In the genomic region with DNA sequence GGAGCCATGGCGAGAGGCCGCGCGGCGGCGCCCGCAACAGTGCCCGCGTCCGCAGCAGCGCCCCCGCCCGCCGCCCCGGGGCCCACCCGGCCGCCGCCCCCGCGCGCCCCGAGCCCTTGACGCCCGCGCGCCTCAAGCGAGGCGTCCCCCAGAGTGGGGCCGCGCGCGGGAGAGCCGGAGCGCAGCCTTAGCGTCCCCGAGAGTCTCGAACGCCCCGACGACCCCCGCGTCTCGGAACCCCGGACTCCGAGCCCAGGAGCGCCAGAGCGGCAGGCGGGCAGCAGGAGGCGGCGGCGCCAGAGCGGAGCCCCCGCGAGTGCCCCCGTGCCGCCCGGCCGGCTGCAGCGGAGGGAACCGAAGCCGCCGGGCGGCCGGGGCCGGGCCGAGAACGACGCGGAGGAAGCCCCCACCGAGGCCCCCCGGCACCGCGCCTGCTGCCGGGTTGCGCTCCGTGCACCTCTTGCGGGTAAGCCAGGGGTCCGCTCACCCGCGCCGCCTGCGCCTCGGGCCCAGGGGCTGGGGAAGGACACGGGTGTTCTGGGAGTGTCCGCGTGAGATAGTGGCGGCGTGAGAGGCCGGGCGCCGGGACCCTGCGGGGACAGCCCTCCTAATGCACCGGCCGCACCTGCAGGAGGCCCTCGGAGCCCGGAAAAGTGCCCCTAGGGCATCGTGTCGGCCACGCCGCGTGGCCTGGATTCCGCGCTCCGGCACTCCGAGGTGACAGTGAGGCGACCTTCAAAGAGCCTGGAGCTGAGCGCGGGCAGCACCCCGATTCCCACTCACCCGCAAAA, we compare ENCODE assay signal across 8 cellular contexts. TPM values are rescaled to one million over a fixed set of nuclear protein-coding genes. Genes with fewer than 3 reads are reported as not detected.
A peak's percentile ranks its signal among the peaks of the same experiment; 100 is the strongest.
DNase-seq lines count a peak whose midpoint lies in the region; ATAC-seq and TF ChIP-seq lines count a peak whose summit lies in the region.

No MANE protein-coding gene starts in this region.

- H3K27ac ChIP-seq in HUES48 (ENCODE audit: low read depth, low read length) (peak overlapping the region; percentile 35), esophagus (ENCODE audit: low read depth in 2 of 2, low read length in 1 of 2) (peak overlapping the region; percentile 79 to 81), uterus (peak overlapping the region; percentile 86 to 91)

- H3K27me3 ChIP-seq in HUES48 (ENCODE audit: control insufficient read depth, insufficient read depth, low read length), result peaks cover 7% of the 10 kb centered on the region
- no peaks in the 10 kb centered on the region for H3K27me3 ChIP-seq in esophagus (ENCODE audit: control insufficient read depth in 1 of 2, insufficient read depth in 2 of 2, low read length in 2 of 2)
- no peaks in the 10 kb centered on the region for H3K27me3 ChIP-seq in uterus

- H3K4me3 Mint-ChIP-seq in nephron, result peak overlapping the region; percentile 91 to 97 (median 97)

- no peaks in the 10 kb centered on the region for H3K9me3 Mint-ChIP-seq in nephron

- peak; percentile 8 for ATAC-seq in GM19372 (IDR thresholded peaks at IDR 0.05; ENCODE audit: low read depth, unreplicated experiment)
- ATAC-seq in HG03469 (IDR thresholded peaks at IDR 0.05; ENCODE audit: unreplicated experiment), result no peak

- no peaks in the 10 kb centered on the region for H3K36me3 Mint-ChIP-seq in nephron (ENCODE audit: low read depth)

- no peaks in the 10 kb centered on the region for H3K27me3 Mint-ChIP-seq in nephron (ENCODE audit: low read depth)

- no peaks in the 10 kb centered on the region for H3K36me3 ChIP-seq in HUES48 (ENCODE audit: control insufficient read depth, insufficient read depth, low read length)
- H3K36me3 ChIP-seq in esophagus (ENCODE audit: control insufficient read depth in 2 of 2, insufficient read depth in 2 of 2, low read length in 1 of 2), result no peaks in the 10 kb centered on the region
- H3K36me3 ChIP-seq in uterus, result no peaks in the 10 kb centered on the region

- no peaks in the 10 kb centered on the region for H3K9me3 ChIP-seq in HUES48 (ENCODE audit: control insufficient read depth, insufficient read depth, low read length)
- H3K9me3 ChIP-seq in esophagus (ENCODE audit: control insufficient read depth in 2 of 2, insufficient read depth in 1 of 2, low read depth in 1 of 2, low read length in 1 of 2), result no peaks in the 10 kb centered on the region
- H3K9me3 ChIP-seq in uterus, result no peaks in the 10 kb centered on the region

- peak overlapping the region; percentile 40; the same call in 1 of the 2 replicates for H3K9ac ChIP-seq in HUES48 (ENCODE audit: low read depth, low read length)

- H3K4me1 ChIP-seq in HUES48 (ENCODE audit: control insufficient read depth, insufficient read depth, low read length), result peaks cover 15% of the 10 kb centered on the region
- peaks cover 2 to 6% of the 10 kb centered on the region in 2 donors for H3K4me1 ChIP-seq in esophagus (ENCODE audit: control insufficient read depth in 2 of 2, insufficient read depth in 2 of 2, low read length in 1 of 2)
- no peaks in the 10 kb centered on the region for H3K4me1 ChIP-seq in uterus

- no peak for DNase-seq in AG10803 (ENCODE audit: low read depth)
- peak; percentile 6 to 24 (median 19) for DNase-seq in activated CD8-positive, alpha-beta memory T cell treated with anti-CD3 and anti-CD28 coated beads for 48 hours (ENCODE audit: low read depth in 2 of 3, low spot score in 2 of 3)
- peak; percentile 31 to 35 for DNase-seq in uterus

- TF ChIP-seq CTCF in AG10803 (conservative IDR thresholded peaks at IDR 0.05; ENCODE audit: low read length) (no peak), nephron (IDR thresholded peaks at IDR 0.05; ENCODE audit: unreplicated experiment in 3 of 3) (no peak), uterus (IDR thresholded peaks at IDR 0.05) (peak in 2 of 4 experiments; percentile 4 to 12)

- peaks cover 27% of the 10 kb centered on the region for H3K4me1 Mint-ChIP-seq in nephron

- 0% methylated on average over 60 to 110 of the region's 110 CpGs for WGBS in esophagus, 2 donors

- peak; percentile 46 to 64 for TF ChIP-seq POLR2A in uterus (IDR thresholded peaks at IDR 0.05)

- intact Hi-C loops in uterus (cut with DNase I; ENCODE audit: low total_unique reads), result no loop called here

- H3K27ac Mint-ChIP-seq in nephron, result peak overlapping the region; percentile 85 to 92 (median 87)

- peak overlapping the region; percentile 89 for H3K4me3 ChIP-seq in AG10803 (ENCODE audit: low read length)
- peak overlapping the region; percentile 88 for H3K4me3 ChIP-seq in HUES48 (ENCODE audit: low read depth, low read length)
- peak overlapping the region; percentile 66 to 91 for H3K4me3 ChIP-seq in esophagus (ENCODE audit: low read depth in 1 of 2, low read length in 2 of 2)
- peak overlapping the region; percentile 92 to 98 for H3K4me3 ChIP-seq in uterus

RNA-seq across cellular contexts. Expression of gene ULK4, which starts 51.9 kb away (rescaled TPM):
- polyA plus RNA-seq in esophagus, result 1 to 10 TPM; 1.1 to 1.3 TPM
- 100 to 1,000 TPM in 1 of 4 donors, 10 to 100 TPM in 2, 1 to 10 TPM in 1; 8.7 to 118 (median 26.1) TPM for total RNA-seq in uterus

Comparison
In these comparisons a context has a peak if more than half of its experiments do, and no peak if none do; other contexts are left out.
1. H3K27ac ChIP-seq: peak in every context shown above with its lines; median percentile 88 in uterus; 80 in esophagus; 35 in HUES48.